Comparison of ENCODE assay signal across 1 cellular context in the genomic region with DNA sequence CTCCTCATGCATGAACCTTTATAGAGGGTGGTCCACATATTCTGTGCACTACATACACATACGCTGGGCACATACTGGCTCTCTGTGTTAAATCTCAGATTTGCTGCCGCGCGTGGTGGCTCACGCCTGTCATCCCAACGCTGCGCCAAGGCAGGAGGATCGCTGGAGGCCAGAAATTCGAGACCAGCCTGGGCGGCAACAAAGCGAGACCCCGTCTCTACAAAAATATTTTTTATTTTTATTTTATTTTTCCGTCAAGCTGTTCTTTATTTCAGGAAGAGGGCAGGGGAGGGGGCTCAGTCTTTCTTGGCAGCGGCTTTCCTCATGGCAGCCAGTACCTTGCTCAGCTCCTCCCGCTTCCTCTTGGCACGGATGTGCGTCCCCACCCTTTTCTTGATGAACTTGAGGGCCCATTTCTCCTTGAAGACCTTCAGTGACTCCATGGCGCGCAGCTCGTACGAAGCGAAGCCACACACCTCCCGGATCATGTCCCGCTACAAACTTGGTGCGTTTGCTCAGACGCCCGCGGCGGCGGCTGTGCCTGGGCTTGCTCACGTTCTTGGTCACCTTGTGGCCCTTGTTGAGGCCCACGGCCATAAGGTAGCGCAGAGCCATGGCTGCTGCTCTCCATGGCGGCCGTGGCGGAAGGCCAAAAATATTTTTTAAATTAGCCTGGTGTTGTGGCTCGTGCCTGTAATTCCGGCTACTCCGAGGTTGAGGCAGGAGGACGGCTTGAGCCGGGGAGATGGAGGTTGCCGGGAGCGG.
TF ChIP-seq lines count a peak whose summit lies in the region.

No MANE protein-coding gene starts in this region.

TF ChIP-seq in K562, 482 proteins besides CTCF, POLR2A, EP300 and RAD21:
- TF ChIP-seq RBFOX2 (IDR thresholded peaks at IDR 0.05; ENCODE audit: low read depth, low read length), result peak; percentile 38; the same call in 1 of the 2 replicates
- TF ChIP-seq, protein P1, sequence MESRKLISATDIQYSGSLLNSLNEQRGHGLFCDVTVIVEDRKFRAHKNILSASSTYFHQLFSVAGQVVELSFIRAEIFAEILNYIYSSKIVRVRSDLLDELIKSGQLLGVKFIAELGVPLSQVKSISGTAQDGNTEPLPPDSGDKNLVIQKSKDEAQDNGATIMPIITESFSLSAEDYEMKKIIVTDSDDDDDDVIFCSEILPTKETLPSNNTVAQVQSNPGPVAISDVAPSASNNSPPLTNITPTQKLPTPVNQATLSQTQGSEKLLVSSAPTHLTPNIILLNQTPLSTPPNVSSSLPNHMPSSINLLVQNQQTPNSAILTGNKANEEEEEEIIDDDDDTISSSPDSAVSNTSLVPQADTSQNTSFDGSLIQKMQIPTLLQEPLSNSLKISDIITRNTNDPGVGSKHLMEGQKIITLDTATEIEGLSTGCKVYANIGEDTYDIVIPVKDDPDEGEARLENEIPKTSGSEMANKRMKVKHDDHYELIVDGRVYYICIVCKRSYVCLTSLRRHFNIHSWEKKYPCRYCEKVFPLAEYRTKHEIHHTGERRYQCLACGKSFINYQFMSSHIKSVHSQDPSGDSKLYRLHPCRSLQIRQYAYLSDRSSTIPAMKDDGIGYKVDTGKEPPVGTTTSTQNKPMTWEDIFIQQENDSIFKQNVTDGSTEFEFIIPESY (CRISPR knock-in tag; IDR thresholded peaks at IDR 0.05), result peak; percentile 91
- TF ChIP-seq, protein P2, sequence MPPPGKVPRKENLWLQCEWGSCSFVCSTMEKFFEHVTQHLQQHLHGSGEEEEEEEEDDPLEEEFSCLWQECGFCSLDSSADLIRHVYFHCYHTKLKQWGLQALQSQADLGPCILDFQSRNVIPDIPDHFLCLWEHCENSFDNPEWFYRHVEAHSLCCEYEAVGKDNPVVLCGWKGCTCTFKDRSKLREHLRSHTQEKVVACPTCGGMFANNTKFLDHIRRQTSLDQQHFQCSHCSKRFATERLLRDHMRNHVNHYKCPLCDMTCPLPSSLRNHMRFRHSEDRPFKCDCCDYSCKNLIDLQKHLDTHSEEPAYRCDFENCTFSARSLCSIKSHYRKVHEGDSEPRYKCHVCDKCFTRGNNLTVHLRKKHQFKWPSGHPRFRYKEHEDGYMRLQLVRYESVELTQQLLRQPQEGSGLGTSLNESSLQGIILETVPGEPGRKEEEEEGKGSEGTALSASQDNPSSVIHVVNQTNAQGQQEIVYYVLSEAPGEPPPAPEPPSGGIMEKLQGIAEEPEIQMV (tag; conservative IDR thresholded peaks at IDR 0.05; ENCODE audit: low read depth), result no peak
